ENCODE assay signal across 1 cellular context in the genomic region with DNA sequence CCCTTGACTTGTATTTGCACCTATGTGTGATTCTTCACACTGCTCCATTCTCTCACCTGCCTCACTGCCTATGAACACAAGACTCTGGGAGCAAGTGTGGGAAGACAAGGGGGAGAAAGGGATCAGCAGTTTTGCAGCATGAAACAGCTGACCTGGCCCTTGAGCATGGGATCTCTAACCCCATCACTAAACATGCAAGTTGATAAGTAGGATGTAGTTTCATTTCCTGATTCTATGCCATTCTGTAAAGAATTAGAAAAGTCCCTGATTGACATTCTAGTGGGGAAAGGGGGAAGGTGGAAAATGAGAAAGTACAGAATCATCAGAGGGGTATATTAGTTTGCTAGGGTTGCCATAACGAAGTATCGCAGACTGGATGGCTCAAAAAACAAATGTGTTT.
TF ChIP-seq lines count a peak whose summit lies in the region.

No MANE protein-coding gene starts in this region.

TF ChIP-seq in IMR-90, 13 proteins besides CTCF, POLR2A, EP300 and RAD21:
- TF ChIP-seq USF2 (IDR thresholded peaks at IDR 0.05; ENCODE audit: low read depth, low read length) (no peak), FOS (IDR thresholded peaks at IDR 0.05; ENCODE audit: low read depth, low read length) (no peak)
